In the genomic region with DNA sequence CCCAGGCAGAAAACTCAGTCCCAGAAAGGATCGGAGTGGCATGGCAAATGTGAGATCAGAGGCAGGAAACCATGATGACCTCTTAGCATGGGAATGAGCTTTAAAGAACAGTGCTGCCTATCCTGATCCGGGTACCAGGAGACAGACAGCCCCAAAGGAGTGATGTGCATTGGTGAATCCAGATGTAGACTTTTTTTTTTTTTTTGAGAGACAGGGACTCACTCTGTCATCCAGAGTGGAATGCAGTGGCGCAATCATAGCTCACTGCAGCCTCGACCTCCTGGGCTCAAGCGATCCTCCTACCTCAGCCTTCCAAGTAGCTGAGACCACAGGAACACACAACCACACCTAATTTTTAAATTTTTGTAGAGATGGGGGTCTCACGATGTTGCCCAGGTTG, we compare ENCODE assay signal across 27 cellular contexts.
A peak's percentile ranks its signal among the peaks of the same experiment; 100 is the strongest.
DNase-seq lines count a peak whose midpoint lies in the region; ATAC-seq and TF ChIP-seq lines count a peak whose summit lies in the region.
"Had no signal": no experiment of that assay in that cellular context is flagged by ENCODE, and none has a peak within 500 bp of the region (broad histone marks: within the 10 kb centered on the region; RNA-seq: fewer than 3 reads in every experiment).

No MANE protein-coding gene starts in this region.

- peaks cover 0 to 6% of the 10 kb centered on the region in 2 donors for H3K9me3 ChIP-seq in breast epithelium
- H3K9me3 ChIP-seq in mammary epithelial cell (replicated peaks; ENCODE audit: insufficient read depth, low read length): no peaks in the 10 kb centered on the region
- no peaks in the 10 kb centered on the region for H3K9me3 ChIP-seq in tibial artery
- peaks cover 1% of the 10 kb centered on the region for H3K9me3 ChIP-seq in psoas muscle
- H3K9me3 ChIP-seq: BE2C, ovary had no signal

- no peaks in the 10 kb centered on the region for H3K27me3 Mint-ChIP-seq in MCF 10A (ENCODE audit: insufficient read depth, unreplicated experiment)
- peaks cover 5% of the 10 kb centered on the region for H3K27me3 Mint-ChIP-seq in nephron progenitor cell (ENCODE audit: low read depth, poor library complexity)
- peaks cover 20% of the 10 kb centered on the region for H3K27me3 Mint-ChIP-seq in activated T-helper 1 cell treated with anti-CD3 and anti-CD28 coated beads, Interleukin-12 subunit alpha, Interleukin-12 subunit beta, Interleukin-2, Interleukin-4 antibody, amounts not matched to agents 30 ng/mL and 10 ng/mL and 1 ng/mL, durations not matched to agents 14 hours and 24 hours and 36 hours (ENCODE audit: insufficient read depth)
- H3K27me3 Mint-ChIP-seq: naive B cell had no signal

- TF ChIP-seq CTCF in breast epithelium (IDR thresholded peaks at IDR 0.05): no peak
- TF ChIP-seq CTCF in MCF 10A (IDR thresholded peaks at IDR 0.05; ENCODE audit: unreplicated experiment): no peak
- TF ChIP-seq CTCF in mammary epithelial cell (conservative IDR thresholded peaks at IDR 0.05 in 1 of 2, IDR thresholded peaks at IDR 0.05 in 1 of 2; ENCODE audit: extremely low read depth in 1 of 2, insufficient read depth in 1 of 2, low read depth in 1 of 2, low read length in 2 of 2): no peak
- no peak for TF ChIP-seq CTCF in nephron progenitor cell (IDR thresholded peaks at IDR 0.05)
- TF ChIP-seq CTCF in tibial artery (IDR thresholded peaks at IDR 0.05): no peak
- TF ChIP-seq CTCF in psoas muscle (IDR thresholded peaks at IDR 0.05): no peak

- H3K79me2 ChIP-seq in mammary epithelial cell (ENCODE audit: insufficient read depth, low read length): no peaks in the 10 kb centered on the region

- peaks cover 0 to 8% of the 10 kb centered on the region in 2 donors for H3K4me1 ChIP-seq in breast epithelium
- H3K4me1 ChIP-seq in mammary epithelial cell (ENCODE audit: insufficient read depth, low read length): peaks cover 18% of the 10 kb centered on the region
- H3K4me1 ChIP-seq in tibial artery: peaks cover 0 to 56% (median 34%) of the 10 kb centered on the region in 4 donors
- H3K4me1 ChIP-seq in psoas muscle: no peaks in the 10 kb centered on the region
- H3K4me1 ChIP-seq: BE2C had no signal

- CTCF ChIA-PET in MCF 10A (lab: Yijun Ruan, JAX) (interaction anchor here (0.6 to 0.9 kb wide), 2 partner anchors 22 to 26 kb away, joined by 3 read pairs; no protein-coding TSS in a partner anchor), mammary epithelial cell (lab: Charles Lee; ENCODE audit: low non-redundant PET) (no interaction called here)

- DNase-seq in breast epithelium (ENCODE audit: low spot score in 2 of 2): no peak
- DNase-seq in MCF 10A (ENCODE audit: unreplicated experiment): no peak
- no peak for DNase-seq in mammary epithelial cell
- DNase-seq in nephron progenitor cell: no peak
- no peak for DNase-seq in tibial artery
- DNase-seq in activated T-helper 1 cell treated with anti-CD3 and anti-CD28 coated beads, Interleukin-12 subunit alpha, Interleukin-12 subunit beta, Interleukin-2, Interleukin-4 antibody, amounts not matched to agents 30 ng/mL and 10 ng/mL and 1 ng/mL, durations not matched to agents 14 hours and 24 hours and 36 hours (ENCODE audit: low spot score): no peak
- no peak for DNase-seq in psoas muscle
- DNase-seq: activated CD4-positive, alpha-beta T cell treated with anti-CD3 and anti-CD28 coated beads for 4 hours; activated naive CD4-positive, alpha-beta T cell treated with anti-CD3 and anti-CD28 coated beads for 36 hours; activated T-cell treated with anti-CD3 and anti-CD28 coated beads, Interleukin-2, amount 50 U/mL, for 4 hours; BE2C; caudate nucleus; DMS79; glutamatergic neuron; H9; left cardiac atrium; naive B cell; NCI-H1930; NCI-H526 treated with DMSO at 0.1 percent for 48 hours; ovary; stimulated activated CD8-positive, alpha-beta memory T cell treated with anti-CD3 and anti-CD28 coated beads, Interleukin-4, amount 100 ng/mL, for 48 hours had no signal

- BruUV-seq in MCF 10A (replicated peaks; lab: Mats Ljungman, UMichigan): no TSS peak
- BruUV-seq in mammary epithelial cell (replicated peaks; lab: Mats Ljungman, UMichigan): no TSS peak

- ATAC-seq in GM18861 (IDR thresholded peaks at IDR 0.05; ENCODE audit: unreplicated experiment) (no peak), psoas muscle (no peak)
- ATAC-seq: activated T-cell treated with anti-CD3 and anti-CD28 coated beads, Interleukin-2, amount 50 U/mL, for 4 hours; left cardiac atrium; sciatic nerve had no signal

- H3K4me2 ChIP-seq in mammary epithelial cell (ENCODE audit: insufficient read depth, low read depth, low read length): peak overlapping the region; percentile 76

- POLR2A ChIA-PET in MCF 10A (lab: Yijun Ruan, JAX): interaction anchor here (1.4 to 2.1 kb wide), 3 partner anchors 15 to 376 kb away, joined by 5 to 12 read pairs (median 10); no protein-coding TSS in a partner anchor

- TF ChIP-seq POLR2A in breast epithelium (IDR thresholded peaks at IDR 0.05): no peak

- in situ Hi-C loops in mammary epithelial cell (cut with MboI; ENCODE audit: low sequenced_read_pairs in 2 of 2): no loop called here

- H3K4me3 Mint-ChIP-seq in MCF 10A (ENCODE audit: unreplicated experiment): no peak overlapping the region
- no peak overlapping the region for H3K4me3 Mint-ChIP-seq in nephron progenitor cell
- H3K4me3 Mint-ChIP-seq in activated T-helper 1 cell treated with anti-CD3 and anti-CD28 coated beads, Interleukin-12 subunit alpha, Interleukin-12 subunit beta, Interleukin-2, Interleukin-4 antibody, amounts not matched to agents 30 ng/mL and 10 ng/mL and 1 ng/mL, durations not matched to agents 14 hours and 24 hours and 36 hours: no peak overlapping the region
- H3K4me3 Mint-ChIP-seq: activated naive CD4-positive, alpha-beta T cell treated with anti-CD3 and anti-CD28 coated beads for 36 hours; activated T-cell treated with anti-CD3 and anti-CD28 coated beads, Interleukin-2, amount 50 U/mL, for 4 hours; dendritic cell treated with granulocyte-macrophage colony-stimulating factor and Interleukin-4, amounts not matched to agents 40 ng/mL and 50 ng/mL, for 4 days; H9; naive B cell; T-helper 2 cell treated with Interferon-gamma antibody and Interleukin-4, amounts not matched to agents 5 μg/mL and 100 μg/mL, for 36 hours had no signal

- dilution Hi-C loops in mammary epithelial cell (cut with HindIII; ENCODE audit: low sequenced_read_pairs): no loop called here

- no peak overlapping the region for H3K9ac ChIP-seq in mammary epithelial cell (ENCODE audit: insufficient read depth, low read length)

- intact Hi-C loops in breast epithelium (cut with DNase I; ENCODE audit: low total_unique reads): no loop called here
- intact Hi-C loops in MCF 10A (cut with micrococcal nuclease): no loop called here
- intact Hi-C loops in mammary epithelial cell (cut with micrococcal nuclease): no loop called here
- intact Hi-C loops in tibial artery (cut with DNase I; ENCODE audit: low total_unique reads): no loop called here
- intact Hi-C loops in activated T-helper 1 cell treated with anti-CD3 and anti-CD28 coated beads, Interleukin-12 subunit alpha, Interleukin-12 subunit beta, Interleukin-2, Interleukin-4 antibody, amounts not matched to agents 30 ng/mL and 10 ng/mL and 1 ng/mL, durations not matched to agents 14 hours and 24 hours and 36 hours (cut with micrococcal nuclease): no loop called here
- intact Hi-C loops in psoas muscle (cut with DNase I): no loop called here

- H3K4me1 Mint-ChIP-seq in MCF 10A (ENCODE audit: insufficient read depth, unreplicated experiment) (peaks cover 7% of the 10 kb centered on the region), nephron progenitor cell (peaks cover 63% of the 10 kb centered on the region)
- no peaks in the 10 kb centered on the region for H3K4me1 Mint-ChIP-seq in activated T-helper 1 cell treated with anti-CD3 and anti-CD28 coated beads, Interleukin-12 subunit alpha, Interleukin-12 subunit beta, Interleukin-2, Interleukin-4 antibody, amounts not matched to agents 30 ng/mL and 10 ng/mL and 1 ng/mL, durations not matched to agents 14 hours and 24 hours and 36 hours (ENCODE audit: low read depth)

- H3K4me3 ChIP-seq in breast epithelium (no peak overlapping the region), mammary epithelial cell (replicated peaks in 1 of 3; ENCODE audit: insufficient read depth in 1 of 3, low read depth in 2 of 3, low read length in 3 of 3) (no peak overlapping the region), tibial artery (no peak overlapping the region), psoas muscle (no peak overlapping the region)
- H3K4me3 ChIP-seq: ovary, SK-N-MC had no signal

- H3K27ac Mint-ChIP-seq in MCF 10A (ENCODE audit: low read depth, unreplicated experiment) (no peak overlapping the region), nephron progenitor cell (peak overlapping the region; percentile 46)
- H3K27ac Mint-ChIP-seq in activated T-helper 1 cell treated with anti-CD3 and anti-CD28 coated beads, Interleukin-12 subunit alpha, Interleukin-12 subunit beta, Interleukin-2, Interleukin-4 antibody, amounts not matched to agents 30 ng/mL and 10 ng/mL and 1 ng/mL, durations not matched to agents 14 hours and 24 hours and 36 hours: no peak overlapping the region
- H3K27ac Mint-ChIP-seq: activated naive CD4-positive, alpha-beta T cell treated with anti-CD3 and anti-CD28 coated beads for 36 hours; H9; naive B cell; T-helper 2 cell treated with Interferon-gamma antibody and Interleukin-4, amounts not matched to agents 5 μg/mL and 100 μg/mL, for 36 hours had no signal

- H3K9me3 Mint-ChIP-seq in MCF 10A (ENCODE audit: unreplicated experiment) (no peaks in the 10 kb centered on the region), nephron progenitor cell (peaks cover 13% of the 10 kb centered on the region)
- no peaks in the 10 kb centered on the region for H3K9me3 Mint-ChIP-seq in activated T-helper 1 cell treated with anti-CD3 and anti-CD28 coated beads, Interleukin-12 subunit alpha, Interleukin-12 subunit beta, Interleukin-2, Interleukin-4 antibody, amounts not matched to agents 30 ng/mL and 10 ng/mL and 1 ng/mL, durations not matched to agents 14 hours and 24 hours and 36 hours
- H3K9me3 Mint-ChIP-seq: T-helper 2 cell treated with Interferon-gamma antibody and Interleukin-4, amounts not matched to agents 5 μg/mL and 100 μg/mL, for 36 hours had no signal

- no peaks in the 10 kb centered on the region for H3K36me3 Mint-ChIP-seq in MCF 10A (ENCODE audit: insufficient read depth, unreplicated experiment)
- H3K36me3 Mint-ChIP-seq in nephron progenitor cell (ENCODE audit: low read depth): peaks cover 5% of the 10 kb centered on the region
- no peaks in the 10 kb centered on the region for H3K36me3 Mint-ChIP-seq in activated T-helper 1 cell treated with anti-CD3 and anti-CD28 coated beads, Interleukin-12 subunit alpha, Interleukin-12 subunit beta, Interleukin-2, Interleukin-4 antibody, amounts not matched to agents 30 ng/mL and 10 ng/mL and 1 ng/mL, durations not matched to agents 14 hours and 24 hours and 36 hours (ENCODE audit: low read depth)

- no peak overlapping the region for H2AFZ ChIP-seq in mammary epithelial cell (ENCODE audit: low read depth, low read length)

- no peaks in the 10 kb centered on the region for H4K20me1 ChIP-seq in mammary epithelial cell (ENCODE audit: insufficient read depth, low read length)

- H3K27me3 ChIP-seq in breast epithelium (no peaks in the 10 kb centered on the region), mammary epithelial cell (ENCODE audit: insufficient read depth, low read length) (no peaks in the 10 kb centered on the region), tibial artery (no peaks in the 10 kb centered on the region), psoas muscle (ENCODE audit: insufficient read depth in 3 of 3, low read length in 2 of 3) (no peaks in the 10 kb centered on the region)
- H3K27me3 ChIP-seq: BE2C, ovary had no signal

- no peaks in the 10 kb centered on the region for H3K36me3 ChIP-seq in breast epithelium
- H3K36me3 ChIP-seq in mammary epithelial cell (ENCODE audit: insufficient read depth, low read length): no peaks in the 10 kb centered on the region
- no peaks in the 10 kb centered on the region for H3K36me3 ChIP-seq in tibial artery
- no peaks in the 10 kb centered on the region for H3K36me3 ChIP-seq in psoas muscle (ENCODE audit: insufficient read depth in 1 of 2, low read depth in 1 of 2)
- H3K36me3 ChIP-seq: BE2C, ovary had no signal

- 61% methylated on average over 3 of the region's 6 CpGs for WGBS in mammary epithelial cell (ENCODE audit: low coverage, missing lambda C conversion rate)
- WGBS in psoas muscle, 3 donors: 72 to 82% (median 73%) methylated on average over 6 of the region's 6 CpGs

- H3K27ac ChIP-seq in breast epithelium (peak overlapping the region; percentile 66 to 72), mammary epithelial cell (ENCODE audit: insufficient read depth, low read depth, low read length) (no peak overlapping the region), tibial artery (peak overlapping the region; percentile 30 to 86), psoas muscle (no peak overlapping the region)
- H3K27ac ChIP-seq: ovary, RWPE1, SK-N-MC had no signal

Comparison
In these comparisons a context has a peak if more than half of its experiments do, and no peak if none do; other contexts are left out.
1. H3K27ac ChIP-seq: peak in breast epithelium (2 of 2) and tibial artery (2 of 2); none in mammary epithelial cell (single experiment) and psoas muscle (single experiment).